8 cellular contexts compared by ENCODE assay signal in the genomic region with DNA sequence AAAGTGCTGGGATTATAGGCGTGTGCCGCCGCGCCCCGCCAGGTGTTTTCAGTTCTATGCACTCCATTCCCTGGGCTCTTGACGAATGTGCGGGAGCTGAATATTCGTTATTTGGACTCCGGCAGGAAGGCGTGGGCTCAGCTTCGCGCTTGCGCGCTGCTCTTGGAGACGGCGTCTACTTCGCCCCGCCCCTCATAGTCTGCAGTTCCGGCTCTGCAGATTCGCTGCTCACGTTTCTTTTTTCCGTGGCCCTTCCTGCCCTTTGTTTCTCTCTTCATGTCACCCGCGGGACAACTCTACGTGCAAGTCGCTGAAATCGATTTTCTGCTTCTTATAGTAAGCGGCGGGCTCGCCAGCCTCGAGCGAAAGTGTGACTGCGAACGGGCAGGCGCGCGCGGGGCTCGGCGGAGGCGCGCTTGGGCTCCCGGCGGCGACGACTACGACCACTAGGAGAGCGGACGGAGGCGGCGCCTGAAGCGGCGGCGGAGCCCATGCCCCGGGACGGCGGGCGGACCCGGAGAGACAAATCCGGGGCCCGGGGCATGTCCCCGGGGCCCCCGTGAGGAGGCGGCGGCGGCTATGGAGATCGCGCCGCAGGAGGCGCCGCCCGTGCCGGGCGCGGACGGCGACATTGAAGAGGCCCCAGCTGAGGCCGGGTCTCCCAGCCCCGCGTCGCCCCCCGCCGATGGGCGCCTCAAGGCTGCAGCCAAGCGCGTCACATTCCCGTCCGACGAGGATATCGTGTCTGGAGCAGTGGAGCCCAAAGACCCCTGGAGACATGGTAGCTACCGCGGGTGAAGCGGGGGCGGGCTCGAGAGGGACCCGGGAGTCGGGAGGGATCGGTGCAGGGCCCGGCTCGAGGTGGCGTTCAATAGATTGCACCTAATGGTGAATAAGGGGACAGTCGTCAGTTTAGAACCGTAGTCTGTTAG. TPM values are rescaled to one million over a fixed set of nuclear protein-coding genes. Genes with fewer than 3 reads are reported as not detected.
DNase-seq lines count a peak whose midpoint lies in the region; ATAC-seq and TF ChIP-seq lines count a peak whose summit lies in the region.

A gene with protein sequence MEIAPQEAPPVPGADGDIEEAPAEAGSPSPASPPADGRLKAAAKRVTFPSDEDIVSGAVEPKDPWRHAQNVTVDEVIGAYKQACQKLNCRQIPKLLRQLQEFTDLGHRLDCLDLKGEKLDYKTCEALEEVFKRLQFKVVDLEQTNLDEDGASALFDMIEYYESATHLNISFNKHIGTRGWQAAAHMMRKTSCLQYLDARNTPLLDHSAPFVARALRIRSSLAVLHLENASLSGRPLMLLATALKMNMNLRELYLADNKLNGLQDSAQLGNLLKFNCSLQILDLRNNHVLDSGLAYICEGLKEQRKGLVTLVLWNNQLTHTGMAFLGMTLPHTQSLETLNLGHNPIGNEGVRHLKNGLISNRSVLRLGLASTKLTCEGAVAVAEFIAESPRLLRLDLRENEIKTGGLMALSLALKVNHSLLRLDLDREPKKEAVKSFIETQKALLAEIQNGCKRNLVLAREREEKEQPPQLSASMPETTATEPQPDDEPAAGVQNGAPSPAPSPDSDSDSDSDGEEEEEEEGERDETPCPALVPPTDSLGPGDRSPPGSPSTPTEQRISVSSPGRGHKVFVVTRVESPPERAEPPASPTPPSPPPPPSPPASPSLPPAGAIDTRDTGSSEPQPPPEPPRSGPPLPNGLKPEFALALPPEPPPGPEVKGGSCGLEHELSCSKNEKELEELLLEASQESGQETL (plus strand): TSS at position 433 of the 932 bp plus-strand sequence. CDS start 147 bp downstream, at position 580.

- H3K27ac Mint-ChIP-seq in natural killer cell treated with Interleukin-12 subunit alpha and Interleukin-12 subunit beta and Interleukin-15 and Interleukin-18, amount 100 ng/mL, for 72 hours: peak within 1 kb of the TSS; percentile 96 to 98

- peak; percentile 92 for ATAC-seq in DND-41 (ENCODE audit: insufficient read depth, low read depth)
- ATAC-seq in natural killer cell treated with Interleukin-12 subunit alpha and Interleukin-12 subunit beta and Interleukin-15 and Interleukin-18, amount 100 ng/mL, for 72 hours: peak; percentile 83 to 86

- peak; percentile 90 for DNase-seq in DND-41
- peak; percentile 75 for DNase-seq in GOT3 (lab: John Stamatoyannopoulos, UW)
- peak; percentile 93 for DNase-seq in MG63
- DNase-seq in SHP77 (lab: John Stamatoyannopoulos, UW): peak; percentile 95 to 96
- DNase-seq in activated T-helper 9 cell treated with anti-CD3 and anti-CD28 coated beads, Interleukin-2, amount 50 U/mL, for 16 hours (ENCODE audit: low read depth): peak; percentile 88
- peak; percentile 99 for DNase-seq in fibroblast of pulmonary artery (ENCODE audit: low read depth)
- peak; percentile 93 for DNase-seq in natural killer cell treated with Interleukin-12 subunit alpha and Interleukin-12 subunit beta and Interleukin-15 and Interleukin-18, amount 100 ng/mL, for 72 hours (ENCODE audit: low spot score)
- DNase-seq in stimulated activated naive CD4-positive, alpha-beta T cell treated with Interleukin-2 at 50 U/mL for 16 hours (lab: John Stamatoyannopoulos, UW): peak; percentile 90

- H3K27me3 Mint-ChIP-seq in natural killer cell treated with Interleukin-12 subunit alpha and Interleukin-12 subunit beta and Interleukin-15 and Interleukin-18, amount 100 ng/mL, for 72 hours: no peaks in the 10 kb centered on the region

- H3K9ac ChIP-seq in DND-41 (ENCODE audit: low read depth, low read length): peak within 1 kb of the TSS; percentile 76

- H3K9me3 Mint-ChIP-seq in natural killer cell treated with Interleukin-12 subunit alpha and Interleukin-12 subunit beta and Interleukin-15 and Interleukin-18, amount 100 ng/mL, for 72 hours: no peaks in the 10 kb centered on the region

- peak within 1 kb of the TSS; percentile 92 for H3K4me2 ChIP-seq in DND-41 (ENCODE audit: insufficient read depth, low read length)

- peaks cover 6% of the 10 kb centered on the region for H3K36me3 Mint-ChIP-seq in natural killer cell treated with Interleukin-12 subunit alpha and Interleukin-12 subunit beta and Interleukin-15 and Interleukin-18, amount 100 ng/mL, for 72 hours

- peak within 1 kb of the TSS; percentile 69 to 93 for H3K4me3 ChIP-seq in DND-41 (ENCODE audit: low read depth in 1 of 2, low read length in 2 of 2)
- H3K4me3 ChIP-seq in MG63: peak within 1 kb of the TSS; percentile 82
- peak within 1 kb of the TSS; percentile 92 for H3K4me3 ChIP-seq in fibroblast of pulmonary artery (replicated peaks; ENCODE audit: low read depth, low read length)

- H3K36me3 ChIP-seq in DND-41 (ENCODE audit: insufficient read depth, low read length): peaks cover 49% of the 10 kb centered on the region
- peaks cover 59% of the 10 kb centered on the region for H3K36me3 ChIP-seq in MG63

- peak within 1 kb of the TSS; percentile 95 for H3K27ac ChIP-seq in DND-41 (ENCODE audit: low read length)

- H3K27me3 ChIP-seq in DND-41 (ENCODE audit: insufficient read depth, low read length, poor library complexity) (no peaks in the 10 kb centered on the region), MG63 (no peaks in the 10 kb centered on the region)

- peak within 1 kb of the TSS; percentile 89 for H3K4me3 Mint-ChIP-seq in natural killer cell treated with Interleukin-12 subunit alpha and Interleukin-12 subunit beta and Interleukin-15 and Interleukin-18, amount 100 ng/mL, for 72 hours

- peaks cover 58 to 60% of the 10 kb centered on the region in 2 donors for H3K4me1 Mint-ChIP-seq in natural killer cell treated with Interleukin-12 subunit alpha and Interleukin-12 subunit beta and Interleukin-15 and Interleukin-18, amount 100 ng/mL, for 72 hours (ENCODE audit: low read depth in 2 of 2)

- H3K9me3 ChIP-seq in DND-41 (ENCODE audit: insufficient read depth, low read length, severe bottlenecking) (no peaks in the 10 kb centered on the region), MG63 (no peaks in the 10 kb centered on the region)

- TF ChIP-seq CTCF in DND-41 (IDR thresholded peaks at IDR 0.05; ENCODE audit: borderline replicate concordance, extremely low read depth, low read length, poor library complexity, severe bottlenecking): peak; percentile 3
- TF ChIP-seq CTCF in fibroblast of pulmonary artery (IDR thresholded peaks at IDR 0.05; ENCODE audit: low read length, missing control alignments): no peak

- peak within 1 kb of the TSS; percentile 88 for H2AFZ ChIP-seq in DND-41 (ENCODE audit: low read depth, low read length)

- H3K79me2 ChIP-seq in DND-41 (ENCODE audit: insufficient read depth, low read length): peaks cover 58% of the 10 kb centered on the region

- H4K20me1 ChIP-seq in DND-41 (ENCODE audit: insufficient read depth, low read length): peaks cover 51% of the 10 kb centered on the region

- H3K4me1 ChIP-seq in DND-41 (ENCODE audit: insufficient read depth, low read length): peaks cover 54% of the 10 kb centered on the region

RNA-seq across cellular contexts. Expression of the gene that starts here (rescaled TPM):
- total RNA-seq in MG63 (2014; rRNA removed; shearing (Covaris generic); ENCODE audit: low replicate concordance): 18.1 and 33.1 TPM in 2 replicates
- 10 to 100 TPM; 18.1 to 36.3 TPM for total RNA-seq in natural killer cell treated with Interleukin-12 subunit alpha and Interleukin-12 subunit beta and Interleukin-15 and Interleukin-18, amount 100 ng/mL, for 72 hours

Comparison
In these comparisons a context has a peak if more than half of its experiments do, and no peak if none do; other contexts are left out.
1. Peak in every context shown above with its lines: DNase-seq, ATAC-seq, H3K4me3 ChIP-seq and H3K27ac ChIP-seq.